Comparison of ENCODE assay signal across 14 cellular contexts in genomic region chr3:43418601-43419272, GRCh38.
A peak's percentile ranks its signal among the peaks of the same experiment; 100 is the strongest.
DNase-seq lines count a peak whose midpoint lies in the region; ATAC-seq and TF ChIP-seq lines count a peak whose summit lies in the region.
"Had no signal": no experiment of that assay in that cellular context is flagged by ENCODE, and none has a peak within 500 bp of the region (broad histone marks: within the 10 kb centered on the region; RNA-seq: fewer than 3 reads in every experiment).

No MANE protein-coding gene starts in this region.

- intact Hi-C loops in Right ventricle myocardium superior (cut with DNase I), result no loop called here

- peaks cover 0 to 15% of the 10 kb centered on the region in 2 donors for H3K4me1 ChIP-seq in muscle layer of duodenum (ENCODE audit: control insufficient read depth in 1 of 2, insufficient read depth in 2 of 2, low read length in 2 of 2)

- ATAC-seq in Right ventricle myocardium superior (ENCODE audit: poor library complexity) (peak; percentile 51), HG03108 (IDR thresholded peaks at IDR 0.05; ENCODE audit: unreplicated experiment) (no peak)
- ATAC-seq: HCT116, Panc1 had no signal

- no peaks in the 10 kb centered on the region for H3K9me3 ChIP-seq in muscle layer of duodenum (ENCODE audit: control insufficient read depth in 1 of 2, low read length in 2 of 2)

- H3K36me3 ChIP-seq in muscle layer of duodenum (ENCODE audit: control insufficient read depth in 1 of 2, insufficient read depth in 2 of 2, low read length in 2 of 2), result no peaks in the 10 kb centered on the region

- DNase-seq in Right ventricle myocardium superior (no peak), NCI-H1694 (lab: John Stamatoyannopoulos, UW) (no peak), DMS153 (lab: John Stamatoyannopoulos, UW) (no peak), NOMO-1 treated with dmso at 0.1 percent for 144 hours (lab: John Stamatoyannopoulos, UW; ENCODE audit: unreplicated experiment) (no peak)
- DNase-seq: activated CD4-positive, alpha-beta T cell treated with anti-CD3 and anti-CD28 coated beads for 4 hours; activated T-cell treated with anti-CD3 and anti-CD28 coated beads, Interleukin-2, amount 50 U/mL, for 48 hours; NCI-H2171 treated with DMSO at 0.1 percent for 48 hours; T-helper 2 cell had no signal

- no peak overlapping the region for H3K4me3 ChIP-seq in muscle layer of duodenum (ENCODE audit: low read depth in 1 of 2, low read length in 2 of 2)

- TF ChIP-seq CTCF in 22Rv1 (IDR thresholded peaks at IDR 0.05) (no peak), VCaP (conservative IDR thresholded peaks at IDR 0.05) (no peak)

- H3K27ac ChIP-seq in 22Rv1 (peak overlapping the region; percentile 59), VCaP (peak overlapping the region; percentile 64), muscle layer of duodenum (ENCODE audit: low read length) (peak overlapping the region; percentile 57)

- no peaks in the 10 kb centered on the region for H3K27me3 ChIP-seq in muscle layer of duodenum (ENCODE audit: low read depth, low read length)
